ENCODE assay signal across 8 cellular contexts in genomic region chr22:20115691-20116375, GRCh38. TPM values are rescaled to one million over a fixed set of nuclear protein-coding genes. Genes with fewer than 3 reads are reported as not detected.
DNase-seq lines count a peak whose midpoint lies in the region; ATAC-seq and TF ChIP-seq lines count a peak whose summit lies in the region.

TSS of gene RANBP1 (plus strand) at chr22:20116104. CDS start at chr22:20116185, 81 bp downstream.

- peak within 1 kb of the TSS; percentile 80 to 97 (median 95) for H3K27ac Mint-ChIP-seq in naive thymus-derived CD4-positive, alpha-beta T cell

- peaks cover 0 to 21% (median 0%) of the 10 kb centered on the region in 5 donors for H3K36me3 Mint-ChIP-seq in naive thymus-derived CD4-positive, alpha-beta T cell

- no peak for DNase-seq in naive thymus-derived CD4-positive, alpha-beta T cell
- DNase-seq in DMS53 treated with DMSO at 0.1 percent for 48 hours (lab: John Stamatoyannopoulos, UW; ENCODE audit: unreplicated experiment), result no peak

- peak within 1 kb of the TSS; percentile 72 to 98 (median 90) for H3K4me3 Mint-ChIP-seq in naive thymus-derived CD4-positive, alpha-beta T cell

- peaks cover 0 to 87% (median 70%) of the 10 kb centered on the region in 11 experiments; a peak in 21 of 22 replicates for H4K20me1 ChIP-seq in BLaER1 treated with 17β-estradiol and CSF1 and Interleukin-3, amounts not matched to agents 10 nM and 100 nM
- peaks cover 16% of the 10 kb centered on the region for H4K20me1 ChIP-seq in OCI-LY3 (ENCODE audit: insufficient read depth, low read length)

- POLR2A ChIA-PET in naive thymus-derived CD4-positive, alpha-beta T cell (lab: Charles Lee), result interaction anchor here (0.8 to 2.7 kb wide), 7 partner anchors 9 to 127 kb away, joined by 3 to 10 read pairs (median 4); partner anchors contain the start of genes TANGO2 and ZDHHC8

- H3K27me3 Mint-ChIP-seq in naive thymus-derived CD4-positive, alpha-beta T cell, result peaks cover 0 to 2% (median 0%) of the 10 kb centered on the region in 5 donors

- 0 out of 2 replicates have a peak within 1 kb of the TSS, but pooled peaks have one; percentile 43 for H2AFZ ChIP-seq in OCI-LY3 (ENCODE audit: low read depth, low read length)

- peak within 1 kb of the TSS; percentile 83 to 99 (median 89) for H3K4me3 ChIP-seq in BLaER1 treated with 17β-estradiol and CSF1 and Interleukin-3, amounts not matched to agents 10 nM and 100 nM
- peak within 1 kb of the TSS; percentile 94 for H3K4me3 ChIP-seq in OCI-LY3 (ENCODE audit: low read length)
- H3K4me3 ChIP-seq in naive thymus-derived CD4-positive, alpha-beta T cell (ENCODE audit: low read length), result peak within 1 kb of the TSS; percentile 96

- peak within 1 kb of the TSS; percentile 96 to 99 (median 97) for H3K4me2 ChIP-seq in BLaER1 treated with 17β-estradiol and CSF1 and Interleukin-3, amounts not matched to agents 10 nM and 100 nM
- peak within 1 kb of the TSS; percentile 98 for H3K4me2 ChIP-seq in OCI-LY3 (ENCODE audit: low read length)

- peaks cover 35 to 56% (median 46%) of the 10 kb centered on the region in 10 experiments for H3K4me1 ChIP-seq in BLaER1 treated with 17β-estradiol and CSF1 and Interleukin-3, amounts not matched to agents 10 nM and 100 nM
- H3K4me1 ChIP-seq in OCI-LY3 (ENCODE audit: low read length), result peaks cover 18% of the 10 kb centered on the region
- H3K4me1 ChIP-seq in naive thymus-derived CD4-positive, alpha-beta T cell (ENCODE audit: control insufficient read depth in 2 of 2, insufficient read depth in 2 of 2, low read length in 2 of 2), result peaks cover 23 to 28% of the 10 kb centered on the region in 2 donors

- H3K79me2 ChIP-seq in OCI-LY3 (ENCODE audit: low read length), result peaks cover 68% of the 10 kb centered on the region

- H3K27ac ChIP-seq in BLaER1 treated with 17β-estradiol and CSF1 and Interleukin-3, amounts not matched to agents 10 nM and 100 nM, result peak within 1 kb of the TSS; percentile 84 to 98 (median 93)
- H3K27ac ChIP-seq in OCI-LY3 (ENCODE audit: low read length), result peak within 1 kb of the TSS; percentile 68
- peak within 1 kb of the TSS; percentile 96 for H3K27ac ChIP-seq in naive thymus-derived CD4-positive, alpha-beta T cell (ENCODE audit: low read depth, low read length)

- H3K36me3 ChIP-seq in BLaER1 treated with 17β-estradiol and CSF1 and Interleukin-3, amounts not matched to agents 10 nM and 100 nM, result peaks cover 60 to 81% (median 77%) of the 10 kb centered on the region in 11 experiments
- H3K36me3 ChIP-seq in OCI-LY3 (replicated peaks; ENCODE audit: low read depth, low read length), result peaks cover 73% of the 10 kb centered on the region
- H3K36me3 ChIP-seq in naive thymus-derived CD4-positive, alpha-beta T cell (ENCODE audit: control insufficient read depth in 2 of 3, insufficient read depth in 3 of 3, low read length in 3 of 3), result peaks cover 12 to 67% (median 13%) of the 10 kb centered on the region in 3 experiments

- no peaks in the 10 kb centered on the region for H3K9me3 ChIP-seq in BLaER1 treated with 17β-estradiol and CSF1 and Interleukin-3, amounts not matched to agents 10 nM and 100 nM (replicated peaks in 1 of 11)
- H3K9me3 ChIP-seq in OCI-LY3 (ENCODE audit: insufficient read depth, low read length), result no peaks in the 10 kb centered on the region
- no peaks in the 10 kb centered on the region for H3K9me3 ChIP-seq in naive thymus-derived CD4-positive, alpha-beta T cell (ENCODE audit: control insufficient read depth in 2 of 3, low read length in 3 of 3)

- no peaks in the 10 kb centered on the region for H3K27me3 ChIP-seq in BLaER1 treated with 17β-estradiol and CSF1 and Interleukin-3, amounts not matched to agents 10 nM and 100 nM
- H3K27me3 ChIP-seq in OCI-LY3 (ENCODE audit: low read depth, low read length), result no peaks in the 10 kb centered on the region
- H3K27me3 ChIP-seq in naive thymus-derived CD4-positive, alpha-beta T cell (ENCODE audit: control insufficient read depth in 2 of 2, insufficient read depth in 2 of 2, low read length in 2 of 2), result no peaks in the 10 kb centered on the region

- ATAC-seq in naive thymus-derived CD4-positive, alpha-beta T cell, result no peak
- no peak for ATAC-seq in HG03139 (IDR thresholded peaks at IDR 0.05; ENCODE audit: unreplicated experiment)
- no peak for ATAC-seq in HG03159 (IDR thresholded peaks at IDR 0.05; ENCODE audit: unreplicated experiment)
- ATAC-seq in HG03039 (IDR thresholded peaks at IDR 0.05; ENCODE audit: unreplicated experiment), result no peak

- intact Hi-C loops in naive thymus-derived CD4-positive, alpha-beta T cell (cut with micrococcal nuclease), result loop anchor here (2.0 to 10.0 kb wide), 8 partner anchors 15 to 971 kb away; partner anchors contain the start of genes CRKL (in 1 of the 2), ESS2 (in 1 of the 2), MED15 (in 1 of the 2) and PI4KA (in 1 of the 2)

- CTCF ChIA-PET in naive thymus-derived CD4-positive, alpha-beta T cell (lab: Charles Lee), result interaction anchor here (0.9 to 1.1 kb wide), 2 partner anchors 14 to 30 kb away, joined by 3 read pairs; no protein-coding TSS in a partner anchor

- peak within 1 kb of the TSS; percentile 88 to 100 (median 96) for H3K9ac ChIP-seq in BLaER1 treated with 17β-estradiol and CSF1 and Interleukin-3, amounts not matched to agents 10 nM and 100 nM
- peak within 1 kb of the TSS; percentile 94 for H3K9ac ChIP-seq in OCI-LY3 (ENCODE audit: low read length)

- no peak for TF ChIP-seq CTCF in OCI-LY3 (IDR thresholded peaks at IDR 0.05; ENCODE audit: low read depth, low read length)

- H3K9me3 Mint-ChIP-seq in naive thymus-derived CD4-positive, alpha-beta T cell, result no peaks in the 10 kb centered on the region

- peaks cover 25 to 46% (median 37%) of the 10 kb centered on the region in 7 donors for H3K4me1 Mint-ChIP-seq in naive thymus-derived CD4-positive, alpha-beta T cell

- in situ Hi-C loops in endometrial microvascular endothelial cells (cut with HindIII; ENCODE audit: inconsistent ontology term, low pct_unique_long_range_greater_than_20kb, low sequenced_read_pairs), result loop anchor here (25.0 kb wide), 2 partner anchors 154 to 354 kb away; partner anchors contain the start of gene TBX1

RNA-seq across cellular contexts. Expression of gene RANBP1, which starts in this region (rescaled TPM):
- 436 TPM for total RNA-seq in endometrial microvascular endothelial cells (ENCODE audit: inconsistent ontology term)
- total RNA-seq in naive thymus-derived CD4-positive, alpha-beta T cell, result 100 to 1,000 TPM in 1 of 5 experiments, 10 to 100 TPM in 4; 50.4 to 224 (median 74.8) TPM
- 10 to 100 TPM; 86.1 to 90.6 TPM for polyA plus RNA-seq in naive thymus-derived CD4-positive, alpha-beta T cell
